In genomic region chr7:28315565-28316420, GRCh38 we compare ENCODE assay signal across 15 cellular contexts.
DNase-seq lines count a peak whose midpoint lies in the region; ATAC-seq, FAIRE-seq and TF ChIP-seq lines count a peak whose summit lies in the region.
"Had no signal": no experiment of that assay in that cellular context is flagged by ENCODE, and none has a peak within 500 bp of the region (broad histone marks: within the 10 kb centered on the region; RNA-seq: fewer than 3 reads in every experiment).

No MANE protein-coding gene starts in this region.

- H3K27me3 ChIP-seq in cardiac muscle cell, result no peaks in the 10 kb centered on the region
- H3K27me3 ChIP-seq: vagina had no signal

- no peak for TF ChIP-seq POLR2A in lower leg skin (IDR thresholded peaks at IDR 0.05)

- H3K36me3 ChIP-seq in cardiac muscle cell, result no peaks in the 10 kb centered on the region
- H3K36me3 ChIP-seq: HAP-1, vagina had no signal

- 13 to 17% methylated on average over 16 of the region's 16 CpGs for WGBS in lower leg skin, 2 donors

- no peaks in the 10 kb centered on the region for H3K9me3 ChIP-seq in cardiac muscle cell (ENCODE audit: low read depth)
- H3K9me3 ChIP-seq: HAP-1, vagina had no signal

- peak overlapping the region; percentile 63 for H3K27ac ChIP-seq in cardiac muscle cell
- H3K27ac ChIP-seq: A549, coronary artery, vagina had no signal

- H3K4me3 ChIP-seq in cardiac muscle cell (no peak overlapping the region), astrocyte of the spinal cord (ENCODE audit: low read depth, low read length) (no peak overlapping the region), lower leg skin (ENCODE audit: low read depth, poor library complexity, severe bottlenecking) (no peak overlapping the region)
- H3K4me3 ChIP-seq: A549, coronary artery, GM12878, HAP-1, vagina had no signal

- peaks cover 20% of the 10 kb centered on the region for H3K4me1 ChIP-seq in cardiac muscle cell (ENCODE audit: low read depth)
- H3K4me1 ChIP-seq: A549, HAP-1 had no signal

- in situ Hi-C loops in astrocyte of the spinal cord (cut with HindIII; ENCODE audit: low sequenced_read_pairs), result no loop called here

- peak; percentile 19 to 28 for DNase-seq in cardiac muscle cell (ENCODE audit: low read depth in 1 of 2, low spot score in 1 of 2)
- no peak for DNase-seq in Right ventricle myocardium inferior (ENCODE audit: missing footprints)
- DNase-seq in astrocyte of the spinal cord (ENCODE audit: low read depth, low spot score), result peak; percentile 56
- peak; percentile 37 to 87 for DNase-seq in lower leg skin (ENCODE audit: low spot score in 2 of 2)
- DNase-seq in urothelium cell line (ENCODE audit: low spot score), result no peak
- DNase-seq in SHP77 treated with DMSO at 0.1 percent for 48 hours (lab: John Stamatoyannopoulos, UW), result no peak
- no peak for DNase-seq in nucleus accumbens (lab: John Stamatoyannopoulos, UW)
- DNase-seq in NCI-H2081 treated with DMSO at 0.1 percent for 48 hours (lab: John Stamatoyannopoulos, UW), result no peak
- DNase-seq: head of caudate nucleus, NCI-H524 treated with DMSO at 0.1 percent for 48 hours had no signal

- intact Hi-C loops in Right ventricle myocardium inferior (cut with DNase I) (no loop called here), lower leg skin (cut with DNase I; ENCODE audit: low total_unique reads) (no loop called here)

- no peak for TF ChIP-seq CTCF in cardiac muscle cell (IDR thresholded peaks at IDR 0.05; ENCODE audit: low read depth, low read length)
- no peak for TF ChIP-seq CTCF in astrocyte of the spinal cord (IDR thresholded peaks at IDR 0.05; ENCODE audit: low read depth, low read length)
- TF ChIP-seq CTCF in lower leg skin (IDR thresholded peaks at IDR 0.05), result no peak

- ATAC-seq in Right ventricle myocardium inferior, result no peak
- ATAC-seq: A549, GM12878 had no signal

- peak; percentile 5 for FAIRE-seq in urothelium cell line (lab: Jason Lieb, UNC)
- FAIRE-seq: A549, GM12878 had no signal

Comparison
In these comparisons a context has a peak if more than half of its experiments do, and no peak if none do; other contexts are left out.
1. DNase-seq: peak in cardiac muscle cell (2 of 2), astrocyte of the spinal cord (single experiment) and lower leg skin (2 of 2); none in Right ventricle myocardium inferior (single experiment), urothelium cell line (single experiment), SHP77 treated with DMSO at 0.1 percent for 48 hours (single experiment), nucleus accumbens (0 of 56) and NCI-H2081 treated with DMSO at 0.1 percent for 48 hours (single experiment).